Comparison of ENCODE assay signal across 8 cellular contexts in the genomic region with DNA sequence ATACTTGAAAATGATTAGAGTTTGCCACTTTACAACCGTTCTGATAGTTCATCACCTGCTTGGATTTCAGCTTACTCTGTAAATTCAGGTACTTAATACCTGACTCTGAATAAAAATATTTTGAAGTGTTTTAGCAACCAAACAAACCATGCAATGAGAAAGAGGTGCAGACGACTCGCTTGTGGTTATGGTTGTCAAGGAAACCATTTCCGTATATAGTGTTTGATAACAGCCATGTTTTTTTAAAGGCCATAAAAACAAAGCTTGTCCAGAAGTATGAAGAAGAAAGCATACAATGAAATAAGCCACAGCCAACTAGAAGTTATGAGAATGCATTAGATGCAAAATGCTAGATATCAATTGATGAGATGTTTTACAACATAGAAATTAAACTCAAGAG.
DNase-seq lines count a peak whose midpoint lies in the region; ATAC-seq and TF ChIP-seq lines count a peak whose summit lies in the region.

No MANE protein-coding gene starts in this region.

- H4K20me1 ChIP-seq in GM23248 (ENCODE audit: insufficient read depth) = no peaks in the 10 kb centered on the region

- no peaks in the 10 kb centered on the region for H3K27me3 Mint-ChIP-seq in activated T-helper 17 cell treated with anti-CD3 and anti-CD28 coated beads, Interleukin-2, amount 50 U/mL, for 72 hours
- H3K27me3 Mint-ChIP-seq in mesothelial cell of epicardium (ENCODE audit: low read depth) = no peaks in the 10 kb centered on the region

- H3K36me3 ChIP-seq in GM23248 (ENCODE audit: low read depth) (no peaks in the 10 kb centered on the region), gastrocnemius medialis (no peaks in the 10 kb centered on the region)

- 0 out of 2 replicates have a peak overlapping the region, but pooled peaks have one; percentile 6 for H3K9ac ChIP-seq in GM23248

- H3K4me3 ChIP-seq in GM23248 (no peak overlapping the region), gastrocnemius medialis (no peak overlapping the region)

- H3K9me3 ChIP-seq in GM23248 (ENCODE audit: low read depth) = no peaks in the 10 kb centered on the region
- no peaks in the 10 kb centered on the region for H3K9me3 ChIP-seq in gastrocnemius medialis

- H3K4me1 Mint-ChIP-seq in activated T-helper 17 cell treated with anti-CD3 and anti-CD28 coated beads, Interleukin-2, amount 50 U/mL, for 72 hours = peaks cover 43% of the 10 kb centered on the region
- peaks cover 45% of the 10 kb centered on the region for H3K4me1 Mint-ChIP-seq in mesothelial cell of epicardium

- no peak overlapping the region for H2AFZ ChIP-seq in GM23248

- DNase-seq in DMS79 (lab: John Stamatoyannopoulos, UW) (peak; percentile 91), GM23248 (peak; percentile 82), NCI-H345 (lab: John Stamatoyannopoulos, UW) (peak; percentile 74), mesothelial cell of epicardium (ENCODE audit: low spot score in 2 of 2, unreplicated experiment in 2 of 2) (no peak), AG08395 (ENCODE audit: low spot score) (no peak), gastrocnemius medialis (no peak), D341Med (ENCODE audit: low spot score) (no peak)

- no peak overlapping the region for H3K4me2 ChIP-seq in GM23248 (ENCODE audit: unreplicated experiment)

- H3K9me2 ChIP-seq in GM23248 (ENCODE audit: insufficient read depth) = no peaks in the 10 kb centered on the region

- H3K27ac ChIP-seq in GM23248 = peak overlapping the region; percentile 46
- no peak overlapping the region for H3K27ac ChIP-seq in gastrocnemius medialis

- in situ Hi-C loops in GM23248 (cut with MboI) (no loop called here), gastrocnemius medialis (cut with MboI; ENCODE audit: low sequenced_read_pairs in 4 of 4) (no loop called here)

- peaks cover 4% of the 10 kb centered on the region for H3K9me3 Mint-ChIP-seq in activated T-helper 17 cell treated with anti-CD3 and anti-CD28 coated beads, Interleukin-2, amount 50 U/mL, for 72 hours
- no peaks in the 10 kb centered on the region for H3K9me3 Mint-ChIP-seq in mesothelial cell of epicardium

- no peak for TF ChIP-seq POLR2A in gastrocnemius medialis (IDR thresholded peaks at IDR 0.05)

- H3K36me3 Mint-ChIP-seq in activated T-helper 17 cell treated with anti-CD3 and anti-CD28 coated beads, Interleukin-2, amount 50 U/mL, for 72 hours (ENCODE audit: low read depth) = peaks cover 6% of the 10 kb centered on the region
- H3K36me3 Mint-ChIP-seq in mesothelial cell of epicardium = no peaks in the 10 kb centered on the region

- intact Hi-C loops in gastrocnemius medialis (cut with DNase I; ENCODE audit: low total_unique reads) = no loop called here

- peak; percentile 79 for ATAC-seq in activated T-helper 17 cell treated with anti-CD3 and anti-CD28 coated beads, Interleukin-2, amount 50 U/mL, for 72 hours (replicated peaks)
- ATAC-seq in gastrocnemius medialis = no peak

- H3K79me2 ChIP-seq in GM23248 (ENCODE audit: insufficient read depth) = no peaks in the 10 kb centered on the region

- H3K4me1 ChIP-seq in GM23248 (ENCODE audit: insufficient read depth) (peaks cover 30% of the 10 kb centered on the region), gastrocnemius medialis (no peaks in the 10 kb centered on the region)

- peak overlapping the region; percentile 65 for H3K4me3 Mint-ChIP-seq in activated T-helper 17 cell treated with anti-CD3 and anti-CD28 coated beads, Interleukin-2, amount 50 U/mL, for 72 hours
- H3K4me3 Mint-ChIP-seq in mesothelial cell of epicardium = no peak overlapping the region

- H3F3A ChIP-seq in GM23248 (ENCODE audit: insufficient read depth) = no peaks in the 10 kb centered on the region

- no peaks in the 10 kb centered on the region for H3K27me3 ChIP-seq in GM23248 (replicated peaks; ENCODE audit: insufficient read depth)
- no peaks in the 10 kb centered on the region for H3K27me3 ChIP-seq in gastrocnemius medialis

- TF ChIP-seq CTCF in mesothelial cell of epicardium (IDR thresholded peaks at IDR 0.05; ENCODE audit: unreplicated experiment) (no peak), gastrocnemius medialis (IDR thresholded peaks at IDR 0.05 in 4 of 5, conservative IDR thresholded peaks at IDR 0.05 in 1 of 5) (no peak)

- H3K27ac Mint-ChIP-seq in activated T-helper 17 cell treated with anti-CD3 and anti-CD28 coated beads, Interleukin-2, amount 50 U/mL, for 72 hours = peak overlapping the region; percentile 97
- H3K27ac Mint-ChIP-seq in mesothelial cell of epicardium = peak overlapping the region; percentile 15

- 18 to 21% methylated on average over 4 of the region's 4 CpGs for WGBS in GM23248 (ENCODE audit: low coverage in 1 of 2, low lambda C conversion rate in 2 of 2, missing lambda C conversion rate in 2 of 2), 2 experiments

Comparison
In these comparisons a context has a peak if more than half of its experiments do, and no peak if none do; other contexts are left out.
1. DNase-seq: peak in DMS79 (single experiment), GM23248 (single experiment) and NCI-H345 (single experiment); none in mesothelial cell of epicardium (0 of 2), AG08395 (single experiment), gastrocnemius medialis (0 of 2) and D341Med (single experiment).